In the genomic region with DNA sequence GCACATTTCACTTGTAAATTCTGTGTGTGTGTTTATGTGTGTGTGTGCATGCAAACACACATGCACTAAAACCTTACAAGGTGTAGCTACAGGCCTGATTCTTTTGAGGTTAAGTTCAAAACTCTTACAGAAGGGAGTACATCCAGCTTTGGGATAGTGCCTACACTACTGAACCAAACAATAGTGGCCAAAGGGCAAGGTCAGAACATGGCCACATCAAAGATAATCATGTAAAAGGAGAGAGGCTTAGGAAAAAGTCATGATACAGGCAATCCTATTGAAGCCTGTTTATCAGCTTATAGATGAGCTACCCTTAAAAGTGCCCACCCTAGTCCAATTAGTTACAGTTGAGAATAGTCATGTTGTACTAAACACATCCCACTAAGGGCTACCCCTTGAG, we compare ENCODE assay signal across 36 cellular contexts.
"Had no signal": no experiment of that assay in that cellular context is flagged by ENCODE, and none has a peak within 500 bp of the region (broad histone marks: within the 10 kb centered on the region; RNA-seq: fewer than 3 reads in every experiment).

No MANE protein-coding gene starts in this region.

- H3K36me3 ChIP-seq: breast epithelium, cardiac muscle cell, colonic mucosa, esophagus squamous epithelium, WERI-Rb-1 had no signal

- H3K9me3 Mint-ChIP-seq: activated T-helper 1 cell treated with anti-CD3 and anti-CD28 coated beads, Interleukin-12 subunit alpha, Interleukin-12 subunit beta, Interleukin-2, Interleukin-4 antibody, amounts not matched to agents 30 ng/mL and 10 ng/mL and 1 ng/mL, durations not matched to agents 14 hours and 24 hours and 36 hours; activated T-helper 2 cell treated with anti-CD3 and anti-CD28 coated beads, Interferon-gamma antibody, Interleukin-2, Interleukin-4, amounts not matched to agents 10 μg/mL and 5 μg/mL and 100 μg/mL, durations not matched to agents 14 hours and 24 hours and 36 hours; T-helper 2 cell treated with Interferon-gamma antibody and Interleukin-4, amounts not matched to agents 5 μg/mL and 100 μg/mL, for 36 hours had no signal

- FAIRE-seq: endometrium, endothelial cell of umbilical vein, frontal cortex had no signal

- DNase-seq: activated B cell treated with CpG ODN at 0.5 μM for 24 hours; activated CD4-positive, alpha-beta T cell treated with anti-CD3 and anti-CD28 coated beads for 48 hours; activated CD4-positive, alpha-beta T cell treated with anti-CD3 and anti-CD28 coated beads, Interleukin-2, amount 50 U/mL, for 1 hour; activated CD4-positive, alpha-beta T cell treated with anti-CD3 and anti-CD28 coated beads, Interleukin-2, amount 50 U/mL, for 48 hours; activated CD8-positive, alpha-beta memory T cell treated with anti-CD3 and anti-CD28 coated beads for 24 hours; activated CD8-positive, alpha-beta T cell treated with anti-CD3 and anti-CD28 coated beads for 36 hours; activated effector memory CD4-positive, alpha-beta T cell treated with anti-CD3 and anti-CD28 coated beads, Interleukin-2, amount 50 U/mL, for 16 hours; activated naive CD4-positive, alpha-beta T cell treated with anti-CD3 and anti-CD28 coated beads, Interleukin-2, amount 50 U/mL, for 16 hours; activated T-cell treated with anti-CD3 and anti-CD28 coated beads, Interleukin-2, amount 50 U/mL, for 1 hour; activated T-cell treated with anti-CD3 and anti-CD28 coated beads, Interleukin-2, amount 50 U/mL, for 48 hours; amniotic stem cell; anterior cingulate cortex; central memory CD4-positive, alpha-beta T cell; cerebellar nuclear complex; colonic mucosa; effector CD8-positive, alpha-beta T cell; esophagus squamous epithelium; foreskin fibroblast; head of caudate nucleus; SW 1271; T-helper 1 cell; T-helper 17 cell; T1000; WERI-Rb-1 had no signal

- H3K27me3 ChIP-seq: cardiac muscle cell, colonic mucosa, esophagus squamous epithelium had no signal

- ATAC-seq: activated CD4-positive, CD25-positive, alpha-beta regulatory T cell treated with anti-CD3 and anti-CD28 coated beads, Interleukin-2, amount 50 U/mL, for 24 hours; activated CD8-positive, alpha-beta T cell treated with anti-CD3 and anti-CD28 coated beads for 36 hours; T-helper 17 cell had no signal

- H3K36me3 Mint-ChIP-seq: activated naive CD8-positive, alpha-beta T cell; brain had no signal

- H3K27ac Mint-ChIP-seq: activated B cell treated with CpG ODN at 0.5 μM for 24 hours; activated CD8-positive, alpha-beta T cell treated with anti-CD3 and anti-CD28 coated beads for 36 hours; activated naive CD8-positive, alpha-beta T cell; activated T-helper 1 cell treated with anti-CD3 and anti-CD28 coated beads, Interleukin-12 subunit alpha, Interleukin-12 subunit beta, Interleukin-2, Interleukin-4 antibody, amounts not matched to agents 30 ng/mL and 10 ng/mL and 1 ng/mL, durations not matched to agents 14 hours and 24 hours and 36 hours; activated T-helper 2 cell treated with anti-CD3 and anti-CD28 coated beads, Interferon-gamma antibody, Interleukin-2, Interleukin-4, amounts not matched to agents 10 μg/mL and 5 μg/mL and 100 μg/mL, durations not matched to agents 14 hours and 24 hours and 36 hours; brain; T-helper 17 cell; T-helper 2 cell treated with Interferon-gamma antibody and Interleukin-4, amounts not matched to agents 5 μg/mL and 100 μg/mL, for 36 hours had no signal

- H3K4me1 Mint-ChIP-seq: activated B cell treated with CpG ODN at 0.5 μM for 24 hours, brain, T-helper 17 cell had no signal

- H3K4me3 Mint-ChIP-seq: activated B cell treated with CpG ODN at 0.5 μM for 24 hours; activated CD8-positive, alpha-beta T cell treated with anti-CD3 and anti-CD28 coated beads for 36 hours; activated naive CD8-positive, alpha-beta T cell; activated T-helper 1 cell treated with anti-CD3 and anti-CD28 coated beads, Interleukin-12 subunit alpha, Interleukin-12 subunit beta, Interleukin-2, Interleukin-4 antibody, amounts not matched to agents 30 ng/mL and 10 ng/mL and 1 ng/mL, durations not matched to agents 14 hours and 24 hours and 36 hours; brain; T-helper 17 cell; T-helper 2 cell treated with Interferon-gamma antibody and Interleukin-4, amounts not matched to agents 5 μg/mL and 100 μg/mL, for 36 hours had no signal

- H3K27ac ChIP-seq: breast epithelium, cardiac muscle cell, colonic mucosa, epithelial cell of prostate, esophagus squamous epithelium, WERI-Rb-1 had no signal

- H3K4me1 ChIP-seq: breast epithelium, colonic mucosa, esophagus squamous epithelium had no signal

- H3K9me3 ChIP-seq: breast epithelium, colonic mucosa, esophagus squamous epithelium had no signal

- H3K27me3 Mint-ChIP-seq: activated B cell treated with CpG ODN at 0.5 μM for 24 hours, brain had no signal

- H3K4me3 ChIP-seq: breast epithelium, cardiac muscle cell, colonic mucosa, esophagus squamous epithelium had no signal
